Comparison of ENCODE assay signal across 8 cellular contexts in genomic region chr20:47262365-47263013, GRCh38.
DNase-seq lines count a peak whose midpoint lies in the region; ATAC-seq and TF ChIP-seq lines count a peak whose summit lies in the region.
"Had no signal": no experiment of that assay in that cellular context is flagged by ENCODE, and none has a peak within 500 bp of the region (broad histone marks: within the 10 kb centered on the region; RNA-seq: fewer than 3 reads in every experiment).

No MANE protein-coding gene starts in this region.

- intact Hi-C loops in posterior vena cava (cut with DNase I): no loop called here

- in situ Hi-C loops in GM18951 (cut with MboI; ENCODE audit: low sequenced_read_pairs, unreplicated experiment): loop anchor here (25.0 kb wide), 1 partner anchor 375 kb away; no protein-coding TSS in a partner anchor

- peak overlapping the region; percentile 8 to 53 for H3K27ac Mint-ChIP-seq in natural killer cell treated with Interleukin-12 subunit alpha and Interleukin-12 subunit beta and Interleukin-15 and Interleukin-18, amount 100 ng/mL, for 72 hours

- DNase-seq in NCI-H524 (lab: John Stamatoyannopoulos, UW) (peak; percentile 90 to 98), posterior vena cava (ENCODE audit: low spot score) (no peak), NCI-H2029 (lab: John Stamatoyannopoulos, UW) (no peak), LoVo (ENCODE audit: low spot score) (no peak)
- DNase-seq in natural killer cell treated with Interleukin-12 subunit alpha and Interleukin-12 subunit beta and Interleukin-15 and Interleukin-18, amount 100 ng/mL, for 72 hours (ENCODE audit: low spot score): no peak
- DNase-seq: upper lobe of left lung had no signal

- H3K4me3 Mint-ChIP-seq in natural killer cell treated with Interleukin-12 subunit alpha and Interleukin-12 subunit beta and Interleukin-15 and Interleukin-18, amount 100 ng/mL, for 72 hours: peak overlapping the region; percentile 8

- H3K27me3 Mint-ChIP-seq in natural killer cell treated with Interleukin-12 subunit alpha and Interleukin-12 subunit beta and Interleukin-15 and Interleukin-18, amount 100 ng/mL, for 72 hours: no peaks in the 10 kb centered on the region

- peak; percentile 35 for TF ChIP-seq POLR2A in GM18951 (IDR thresholded peaks at IDR 0.05; ENCODE audit: extremely low read depth, insufficient read depth, insufficient read length)

- ATAC-seq in HG02852 (IDR thresholded peaks at IDR 0.05; ENCODE audit: unreplicated experiment): peak; percentile 47
- ATAC-seq in natural killer cell treated with Interleukin-12 subunit alpha and Interleukin-12 subunit beta and Interleukin-15 and Interleukin-18, amount 100 ng/mL, for 72 hours: no peak

- no peaks in the 10 kb centered on the region for H3K9me3 Mint-ChIP-seq in natural killer cell treated with Interleukin-12 subunit alpha and Interleukin-12 subunit beta and Interleukin-15 and Interleukin-18, amount 100 ng/mL, for 72 hours

- H3K4me1 Mint-ChIP-seq in natural killer cell treated with Interleukin-12 subunit alpha and Interleukin-12 subunit beta and Interleukin-15 and Interleukin-18, amount 100 ng/mL, for 72 hours (ENCODE audit: low read depth in 2 of 2): peaks cover 35 to 39% of the 10 kb centered on the region in 2 donors

- H3K36me3 Mint-ChIP-seq in natural killer cell treated with Interleukin-12 subunit alpha and Interleukin-12 subunit beta and Interleukin-15 and Interleukin-18, amount 100 ng/mL, for 72 hours: peaks cover 6% of the 10 kb centered on the region

Comparison
In these comparisons a context has a peak if more than half of its experiments do, and no peak if none do; other contexts are left out.
1. DNase-seq: peak in NCI-H524 (2 of 2); none in natural killer cell treated with Interleukin-12 subunit alpha and Interleukin-12 subunit beta and Interleukin-15 and Interleukin-18, amount 100 ng/mL, for 72 hours (single experiment), posterior vena cava (single experiment), NCI-H2029 (single experiment) and LoVo (single experiment).